In the genomic region with DNA sequence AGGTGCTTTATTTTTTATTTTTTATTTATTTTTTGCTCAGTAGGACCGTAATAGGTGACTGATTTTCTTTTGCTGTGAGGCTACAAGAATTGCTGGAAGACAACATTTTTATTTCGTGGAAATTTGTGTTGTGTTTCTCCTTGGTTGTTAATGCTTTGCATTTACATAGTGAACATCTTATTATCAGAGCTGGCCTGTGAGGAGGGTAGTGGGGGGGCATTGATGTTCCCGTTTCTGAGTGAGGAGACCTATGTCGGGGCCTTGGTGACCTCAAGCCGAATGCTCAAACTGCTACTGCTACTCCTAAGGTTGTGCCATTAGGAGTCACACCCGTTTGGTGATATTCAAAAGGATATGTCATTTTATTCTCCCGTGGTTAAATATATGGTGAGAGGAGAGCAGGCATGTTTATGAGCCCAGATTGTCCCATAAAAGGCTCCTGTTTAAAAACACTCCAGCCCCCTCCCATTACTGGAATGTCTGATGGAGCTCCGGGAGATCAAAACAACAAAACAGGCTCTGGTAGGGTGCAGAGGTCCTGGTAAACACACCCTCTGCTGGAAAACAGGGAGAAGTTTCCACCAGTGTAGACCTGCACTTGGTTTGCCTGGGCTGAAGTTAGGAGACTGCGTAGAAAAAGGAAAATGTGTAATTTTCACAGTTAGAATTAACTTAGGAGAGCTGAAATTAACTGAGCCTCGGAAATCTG, we compare ENCODE assay signal across 8 cellular contexts. TPM values are rescaled to one million over a fixed set of nuclear protein-coding genes. Genes with fewer than 3 reads are reported as not detected.
DNase-seq lines count a peak whose midpoint lies in the region; ATAC-seq and TF ChIP-seq lines count a peak whose summit lies in the region.

No MANE protein-coding gene starts in this region.

- no peaks in the 10 kb centered on the region for H3K9me3 ChIP-seq in esophagus squamous epithelium

- H3K4me3 ChIP-seq in esophagus squamous epithelium = peak overlapping the region in 3 of 4 donors; percentile 59 to 79 (median 60)

- H3K4me1 ChIP-seq in esophagus squamous epithelium = peaks cover 23 to 65% (median 38%) of the 10 kb centered on the region in 3 donors

- intact Hi-C loops in esophagus squamous epithelium (cut with DNase I) = loop anchor here (10.0 kb wide), 2 partner anchors 1040 to 1860 kb away; no protein-coding TSS in a partner anchor

- TF ChIP-seq CTCF in esophagus squamous epithelium (IDR thresholded peaks at IDR 0.05) = no peak
- TF ChIP-seq CTCF in progenitor cell of endocrine pancreas (IDR thresholded peaks at IDR 0.05; ENCODE audit: unreplicated experiment) = no peak

- H3K4me3 Mint-ChIP-seq in progenitor cell of endocrine pancreas (ENCODE audit: low read depth) = peak overlapping the region; percentile 23

- TF ChIP-seq POLR2A in esophagus squamous epithelium (IDR thresholded peaks at IDR 0.05) = no peak

- 17 to 23% methylated on average over 10 of the region's 10 CpGs for WGBS in esophagus squamous epithelium, 2 donors

- H3K27ac ChIP-seq in esophagus squamous epithelium = no peak overlapping the region

- DNase-seq in OCI-M1 (lab: John Stamatoyannopoulos, UW) (peak; percentile 54), esophagus squamous epithelium (lab: John Stamatoyannopoulos, UW) (no peak), progenitor cell of endocrine pancreas (ENCODE audit: low spot score, unreplicated experiment) (no peak), NCI-H69 (lab: John Stamatoyannopoulos, UW) (no peak)
- DNase-seq in activated CD4-positive, CD25-positive, alpha-beta regulatory T cell treated with anti-CD3 and anti-CD28 coated beads, Interleukin-2, amount 50 U/mL, for 72 hours = no peak

- peaks cover 27% of the 10 kb centered on the region for H3K27me3 Mint-ChIP-seq in progenitor cell of endocrine pancreas

- H3K27me3 ChIP-seq in esophagus squamous epithelium = peaks cover 0 to 71% (median 25%) of the 10 kb centered on the region in 4 donors

- peaks cover 10% of the 10 kb centered on the region for H3K4me1 Mint-ChIP-seq in progenitor cell of endocrine pancreas (ENCODE audit: low read depth)

- no peaks in the 10 kb centered on the region for H3K36me3 ChIP-seq in esophagus squamous epithelium

- peaks cover 8% of the 10 kb centered on the region for H3K36me3 Mint-ChIP-seq in progenitor cell of endocrine pancreas (ENCODE audit: insufficient read depth)

- ATAC-seq in GM18499 (IDR thresholded peaks at IDR 0.05; ENCODE audit: insufficient read depth, unreplicated experiment) (peak; percentile 14), GM19351 (IDR thresholded peaks at IDR 0.05; ENCODE audit: unreplicated experiment) (no peak), GM18520 (IDR thresholded peaks at IDR 0.05; ENCODE audit: unreplicated experiment) (no peak)

- H3K9me3 Mint-ChIP-seq in progenitor cell of endocrine pancreas (ENCODE audit: low read depth) = peaks cover 10% of the 10 kb centered on the region

- H3K27ac Mint-ChIP-seq in progenitor cell of endocrine pancreas = no peak overlapping the region

RNA-seq across cellular contexts. Expression of a gene that starts 5.6 kb away (rescaled TPM):
- total RNA-seq in esophagus squamous epithelium (10 to 100 TPM; 10.8 to 81.8 (median 28.3) TPM), progenitor cell of endocrine pancreas (11.4 and 13.8 TPM in 2 replicates)
